ENCODE assay signal across 1 cellular context in genomic region chr11:71370020-71370747, GRCh38.
TF ChIP-seq lines count a peak whose summit lies in the region.

No MANE protein-coding gene starts in this region.

TF ChIP-seq in H1, 55 proteins besides CTCF, POLR2A, EP300 and RAD21:
- TF ChIP-seq KDM1A (IDR thresholded peaks at IDR 0.05; ENCODE audit: borderline replicate concordance, low read length) = no peak
- TF ChIP-seq BCL11A (IDR thresholded peaks at IDR 0.05; ENCODE audit: low read depth in 2 of 2, low read length in 2 of 2) = no peak
- no peak for TF ChIP-seq SAP30 (IDR thresholded peaks at IDR 0.05; ENCODE audit: insufficient read depth, insufficient replicate concordance, low read length)
- no peak for TF ChIP-seq CBX8 (IDR thresholded peaks at IDR 0.05; ENCODE audit: borderline replicate concordance, low read depth, low read length)
- no peak for TF ChIP-seq MAFK (IDR thresholded peaks at IDR 0.05; ENCODE audit: low read depth, low read length)
- no peak for TF ChIP-seq GABPA (IDR thresholded peaks at IDR 0.05; ENCODE audit: borderline replicate concordance, insufficient read depth, low read length)
- no peak for TF ChIP-seq BACH1 (IDR thresholded peaks at IDR 0.05; ENCODE audit: low read length)
- TF ChIP-seq USF2 (IDR thresholded peaks at IDR 0.05; ENCODE audit: low read length) = no peak
- TF ChIP-seq CHD1 (IDR thresholded peaks at IDR 0.05; ENCODE audit: low read depth, low read length) = no peak
- TF ChIP-seq E2F6 (IDR thresholded peaks at IDR 0.05) = no peak
